21 cellular contexts compared by ENCODE assay signal in the genomic region with DNA sequence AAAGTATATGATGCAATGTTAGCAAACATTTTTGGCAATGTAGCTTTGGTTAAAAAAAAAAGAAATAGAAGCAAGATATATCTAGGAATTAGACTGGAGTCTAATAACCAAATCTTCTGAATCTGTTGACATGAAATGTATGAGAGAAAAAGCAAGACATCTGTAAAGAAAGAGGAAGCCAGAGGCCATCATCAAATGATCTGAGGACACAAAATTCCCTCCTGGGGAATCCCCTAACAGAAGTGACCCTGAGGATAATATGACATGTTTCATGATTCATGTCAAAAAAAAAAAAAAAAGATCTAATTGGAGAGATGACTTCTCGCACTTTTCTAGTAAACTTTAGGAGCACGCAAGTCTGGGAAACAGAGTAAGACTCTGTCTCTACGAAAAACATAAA.
DNase-seq lines count a peak whose midpoint lies in the region; ATAC-seq and TF ChIP-seq lines count a peak whose summit lies in the region.
"Had no signal": no experiment of that assay in that cellular context is flagged by ENCODE, and none has a peak within 500 bp of the region (broad histone marks: within the 10 kb centered on the region; RNA-seq: fewer than 3 reads in every experiment).

No MANE protein-coding gene starts in this region.

- H3K36me3 Mint-ChIP-seq in activated naive CD8-positive, alpha-beta T cell treated with anti-CD3 and anti-CD28 coated beads, Interleukin-2, amount 50 U/mL, for 24 hours (ENCODE audit: low read depth): peaks cover 9% of the 10 kb centered on the region
- H3K36me3 Mint-ChIP-seq in activated naive CD8-positive, alpha-beta T cell treated with anti-CD3 and anti-CD28 coated beads for 36 hours: peaks cover 12% of the 10 kb centered on the region
- no peaks in the 10 kb centered on the region for H3K36me3 Mint-ChIP-seq in nephron (ENCODE audit: low read depth)

- H3K27ac Mint-ChIP-seq in activated naive CD8-positive, alpha-beta T cell treated with anti-CD3 and anti-CD28 coated beads, Interleukin-2, amount 50 U/mL, for 24 hours: peak overlapping the region; percentile 15
- H3K27ac Mint-ChIP-seq in activated naive CD8-positive, alpha-beta T cell treated with anti-CD3 and anti-CD28 coated beads for 36 hours: no peak overlapping the region
- H3K27ac Mint-ChIP-seq in nephron: peak overlapping the region in 2 of 3 experiments; percentile 12 to 32
- H3K27ac Mint-ChIP-seq: CD8-positive, alpha-beta memory T cell had no signal

- DNase-seq in activated naive CD8-positive, alpha-beta T cell treated with anti-CD3 and anti-CD28 coated beads, Interleukin-2, amount 50 U/mL, for 24 hours: no peak
- DNase-seq in activated naive CD8-positive, alpha-beta T cell treated with anti-CD3 and anti-CD28 coated beads for 36 hours: no peak
- peak; percentile 27 for DNase-seq in OCI-M1 (lab: John Stamatoyannopoulos, UW)
- no peak for DNase-seq in foreskin fibroblast
- DNase-seq in SIG-M5 (lab: John Stamatoyannopoulos, UW): no peak
- DNase-seq: 8988T; AML-193; C1 segment of cervical spinal cord; Calu3; CD8-positive, alpha-beta memory T cell; H7; NCI-H1105; NCI-H146; NCI-H2029 treated with DMSO at 0.1 percent for 48 hours; NCI-H226; NCI-H510A treated with DMSO at 0.1 percent for 48 hours; NCI-H748 treated with DMSO at 0.1 percent for 48 hours had no signal

- H3K9me3 Mint-ChIP-seq in activated naive CD8-positive, alpha-beta T cell treated with anti-CD3 and anti-CD28 coated beads, Interleukin-2, amount 50 U/mL, for 24 hours: peaks cover 4% of the 10 kb centered on the region
- H3K9me3 Mint-ChIP-seq in activated naive CD8-positive, alpha-beta T cell treated with anti-CD3 and anti-CD28 coated beads for 36 hours: no peaks in the 10 kb centered on the region
- no peaks in the 10 kb centered on the region for H3K9me3 Mint-ChIP-seq in nephron
- H3K9me3 Mint-ChIP-seq: CD8-positive, alpha-beta memory T cell had no signal

- H3K4me1 Mint-ChIP-seq in activated naive CD8-positive, alpha-beta T cell treated with anti-CD3 and anti-CD28 coated beads, Interleukin-2, amount 50 U/mL, for 24 hours: peaks cover 10% of the 10 kb centered on the region
- peaks cover 2% of the 10 kb centered on the region for H3K4me1 Mint-ChIP-seq in activated naive CD8-positive, alpha-beta T cell treated with anti-CD3 and anti-CD28 coated beads for 36 hours
- peaks cover 26% of the 10 kb centered on the region for H3K4me1 Mint-ChIP-seq in nephron
- H3K4me1 Mint-ChIP-seq: CD8-positive, alpha-beta memory T cell had no signal

- H3K4me3 Mint-ChIP-seq in activated naive CD8-positive, alpha-beta T cell treated with anti-CD3 and anti-CD28 coated beads, Interleukin-2, amount 50 U/mL, for 24 hours: no peak overlapping the region
- H3K4me3 Mint-ChIP-seq in activated naive CD8-positive, alpha-beta T cell treated with anti-CD3 and anti-CD28 coated beads for 36 hours: no peak overlapping the region
- no peak overlapping the region for H3K4me3 Mint-ChIP-seq in nephron
- H3K4me3 Mint-ChIP-seq: CD8-positive, alpha-beta memory T cell had no signal

- H3K27me3 Mint-ChIP-seq in activated naive CD8-positive, alpha-beta T cell treated with anti-CD3 and anti-CD28 coated beads, Interleukin-2, amount 50 U/mL, for 24 hours: no peaks in the 10 kb centered on the region
- H3K27me3 Mint-ChIP-seq in activated naive CD8-positive, alpha-beta T cell treated with anti-CD3 and anti-CD28 coated beads for 36 hours: no peaks in the 10 kb centered on the region
- no peaks in the 10 kb centered on the region for H3K27me3 Mint-ChIP-seq in nephron (ENCODE audit: low read depth)
- H3K27me3 Mint-ChIP-seq: CD8-positive, alpha-beta memory T cell had no signal

- H3K4me3 ChIP-seq in foreskin fibroblast (ENCODE audit: low read depth in 1 of 2, low read length in 2 of 2): no peak overlapping the region

- no peak for ATAC-seq in activated naive CD8-positive, alpha-beta T cell treated with anti-CD3 and anti-CD28 coated beads, Interleukin-2, amount 50 U/mL, for 24 hours
- no peak for ATAC-seq in HG02763 (IDR thresholded peaks at IDR 0.05; ENCODE audit: unreplicated experiment)
- ATAC-seq: Panc1, SK-N-SH treated with all-trans-retinoic acid at 6 μM for 48 hours had no signal

- TF ChIP-seq CTCF in nephron (IDR thresholded peaks at IDR 0.05; ENCODE audit: unreplicated experiment in 3 of 3) (no peak), foreskin fibroblast (IDR thresholded peaks at IDR 0.05; ENCODE audit: low read depth, low read length) (no peak)
